ENCODE assay signal across 8 cellular contexts in the genomic region with DNA sequence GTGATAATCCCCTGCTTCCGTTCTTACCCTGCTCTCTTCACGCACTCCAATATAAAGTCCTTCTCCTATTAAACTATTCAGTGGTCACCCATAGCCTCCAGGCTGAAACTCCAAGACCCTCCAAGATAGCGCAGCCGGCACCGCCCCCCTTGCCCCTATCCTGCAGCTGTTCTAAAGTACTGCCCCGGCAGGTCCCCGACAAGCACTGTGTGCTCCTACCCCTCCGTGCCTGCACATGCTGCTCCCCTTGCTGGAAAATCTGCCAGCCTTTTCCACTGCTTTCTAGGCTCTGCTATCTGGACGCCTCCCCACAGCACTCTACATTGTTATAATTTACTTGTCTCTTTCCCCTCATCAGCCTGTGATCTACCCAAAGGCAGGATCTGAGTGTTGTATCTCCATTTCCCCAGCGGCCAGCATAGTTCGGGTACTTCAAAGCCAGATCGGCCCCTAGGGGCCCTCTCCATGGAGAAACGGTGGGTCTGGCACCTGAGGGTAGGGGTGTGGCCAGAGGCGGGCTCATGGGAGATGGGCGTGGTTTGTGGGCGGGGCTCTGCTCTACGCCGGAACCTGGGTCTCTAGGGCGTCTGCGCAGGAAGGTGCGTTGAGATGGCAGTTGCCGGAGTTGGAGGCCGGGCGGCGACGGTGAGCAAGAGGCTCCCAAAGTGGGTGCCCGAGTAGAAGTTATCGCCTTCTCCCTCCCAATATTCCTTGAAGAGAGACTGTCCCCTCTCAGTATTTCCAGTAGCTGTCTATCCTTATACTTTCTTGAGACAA.
DNase-seq lines count a peak whose midpoint lies in the region; ATAC-seq lines count a peak whose summit lies in the region.

No MANE protein-coding gene starts in this region.

- DNase-seq in activated T-helper 1 cell treated with anti-CD3 and anti-CD28 coated beads, Interleukin-12 subunit alpha, Interleukin-12 subunit beta, Interleukin-2, Interleukin-4 antibody, amounts not matched to agents 30 ng/mL and 10 ng/mL and 1 ng/mL, durations not matched to agents 14 hours and 24 hours and 36 hours (ENCODE audit: low spot score) = peak; percentile 5
- DNase-seq in iPS DF 19.7 (ENCODE audit: low read depth, low spot score) (peak; percentile 56), HUDEP-2 (lab: John Stamatoyannopoulos, UW; ENCODE audit: unreplicated experiment in 76 of 76) (no peak), glomerular visceral epithelial cell (ENCODE audit: extremely low spot score) (no peak)
- DNase-seq in stimulated activated CD4-positive, alpha-beta T cell treated with anti-CD3 and anti-CD28 coated beads, Interleukin-2, amount 100 ng/mL, for 24 hours = peak; percentile 24 to 59

- H3K36me3 Mint-ChIP-seq in activated T-helper 1 cell treated with anti-CD3 and anti-CD28 coated beads, Interleukin-12 subunit alpha, Interleukin-12 subunit beta, Interleukin-2, Interleukin-4 antibody, amounts not matched to agents 30 ng/mL and 10 ng/mL and 1 ng/mL, durations not matched to agents 14 hours and 24 hours and 36 hours (ENCODE audit: low read depth) = no peaks in the 10 kb centered on the region

- H3K4me3 Mint-ChIP-seq in activated T-helper 1 cell treated with anti-CD3 and anti-CD28 coated beads, Interleukin-12 subunit alpha, Interleukin-12 subunit beta, Interleukin-2, Interleukin-4 antibody, amounts not matched to agents 30 ng/mL and 10 ng/mL and 1 ng/mL, durations not matched to agents 14 hours and 24 hours and 36 hours = no peak overlapping the region

- H3K9me3 Mint-ChIP-seq in activated T-helper 1 cell treated with anti-CD3 and anti-CD28 coated beads, Interleukin-12 subunit alpha, Interleukin-12 subunit beta, Interleukin-2, Interleukin-4 antibody, amounts not matched to agents 30 ng/mL and 10 ng/mL and 1 ng/mL, durations not matched to agents 14 hours and 24 hours and 36 hours = no peaks in the 10 kb centered on the region

- peaks cover 8% of the 10 kb centered on the region for H3K27me3 Mint-ChIP-seq in activated T-helper 1 cell treated with anti-CD3 and anti-CD28 coated beads, Interleukin-12 subunit alpha, Interleukin-12 subunit beta, Interleukin-2, Interleukin-4 antibody, amounts not matched to agents 30 ng/mL and 10 ng/mL and 1 ng/mL, durations not matched to agents 14 hours and 24 hours and 36 hours (ENCODE audit: insufficient read depth)

- ATAC-seq in HG02885 (IDR thresholded peaks at IDR 0.05; ENCODE audit: poor library complexity, unreplicated experiment) = peak; percentile 45
- ATAC-seq in HG03378 (IDR thresholded peaks at IDR 0.05; ENCODE audit: unreplicated experiment) = no peak
- ATAC-seq in GM18861 (IDR thresholded peaks at IDR 0.05; ENCODE audit: unreplicated experiment) = no peak

- intact Hi-C loops in activated T-helper 1 cell treated with anti-CD3 and anti-CD28 coated beads, Interleukin-12 subunit alpha, Interleukin-12 subunit beta, Interleukin-2, Interleukin-4 antibody, amounts not matched to agents 30 ng/mL and 10 ng/mL and 1 ng/mL, durations not matched to agents 14 hours and 24 hours and 36 hours (cut with micrococcal nuclease) = no loop called here

- H3K4me1 Mint-ChIP-seq in activated T-helper 1 cell treated with anti-CD3 and anti-CD28 coated beads, Interleukin-12 subunit alpha, Interleukin-12 subunit beta, Interleukin-2, Interleukin-4 antibody, amounts not matched to agents 30 ng/mL and 10 ng/mL and 1 ng/mL, durations not matched to agents 14 hours and 24 hours and 36 hours (ENCODE audit: low read depth) = no peaks in the 10 kb centered on the region

- H3K27ac Mint-ChIP-seq in activated T-helper 1 cell treated with anti-CD3 and anti-CD28 coated beads, Interleukin-12 subunit alpha, Interleukin-12 subunit beta, Interleukin-2, Interleukin-4 antibody, amounts not matched to agents 30 ng/mL and 10 ng/mL and 1 ng/mL, durations not matched to agents 14 hours and 24 hours and 36 hours = no peak overlapping the region

Comparison
In these comparisons a context has a peak if more than half of its experiments do, and no peak if none do; other contexts are left out.
1. DNase-seq: peak in activated T-helper 1 cell treated with anti-CD3 and anti-CD28 coated beads, Interleukin-12 subunit alpha, Interleukin-12 subunit beta, Interleukin-2, Interleukin-4 antibody, amounts not matched to agents 30 ng/mL and 10 ng/mL and 1 ng/mL, durations not matched to agents 14 hours and 24 hours and 36 hours (single experiment), iPS DF 19.7 (single experiment) and stimulated activated CD4-positive, alpha-beta T cell treated with anti-CD3 and anti-CD28 coated beads, Interleukin-2, amount 100 ng/mL, for 24 hours (2 of 2); none in HUDEP-2 (0 of 76) and glomerular visceral epithelial cell (single experiment).